8 cellular contexts compared by ENCODE assay signal in genomic region chr5:82356808-82357671, GRCh38.
A peak's percentile ranks its signal among the peaks of the same experiment; 100 is the strongest.
DNase-seq lines count a peak whose midpoint lies in the region; ATAC-seq and TF ChIP-seq lines count a peak whose summit lies in the region.

No MANE protein-coding gene starts in this region.

- peak overlapping the region; percentile 45 for H3K4me3 Mint-ChIP-seq in activated CD8-positive, alpha-beta memory T cell treated with anti-CD3 and anti-CD28 coated beads, Interleukin-2, amount 10 ng/mL, durations not matched to agents 7 days and 5 days

- H3K27me3 ChIP-seq in esophagus (ENCODE audit: control insufficient read depth in 1 of 2, insufficient read depth in 2 of 2, low read length in 2 of 2) (no peaks in the 10 kb centered on the region), vagina (no peaks in the 10 kb centered on the region)

- intact Hi-C loops in vagina (cut with DNase I) = loop anchor here (10.0 kb wide), 1 partner anchor 1118 kb away; the partner anchor contains the start of gene VCAN

- TF ChIP-seq CTCF in GM20000 (IDR thresholded peaks at IDR 0.05; ENCODE audit: extremely low read depth, missing control alignments) (no peak), vagina (IDR thresholded peaks at IDR 0.05) (no peak)

- no peak for TF ChIP-seq POLR2A in vagina (IDR thresholded peaks at IDR 0.05)

- DNase-seq in GM20000 (ENCODE audit: low spot score) (peak; percentile 36), M059J (ENCODE audit: low read depth) (peak; percentile 98), renal cortical epithelial cell (ENCODE audit: low read depth) (peak; percentile 42), vagina (ENCODE audit: extremely low spot score in 2 of 2) (peak in 1 of 2 donors; percentile 96), NCI-H345 treated with DMSO at 0.1 percent for 48 hours (lab: John Stamatoyannopoulos, UW; ENCODE audit: unreplicated experiment) (no peak), caudate nucleus (lab: John Stamatoyannopoulos, UW) (no peak)
- peak; percentile 83 for DNase-seq in activated CD8-positive, alpha-beta memory T cell treated with anti-CD3 and anti-CD28 coated beads, Interleukin-2, amount 10 ng/mL, durations not matched to agents 7 days and 5 days

- peak; percentile 80 for ATAC-seq in activated CD8-positive, alpha-beta memory T cell treated with anti-CD3 and anti-CD28 coated beads, Interleukin-2, amount 10 ng/mL, durations not matched to agents 7 days and 5 days

- H3K36me3 ChIP-seq in esophagus (ENCODE audit: control insufficient read depth in 2 of 2, insufficient read depth in 2 of 2, low read length in 1 of 2) (no peaks in the 10 kb centered on the region), vagina (no peaks in the 10 kb centered on the region)

- no peak overlapping the region for H3K4me3 ChIP-seq in esophagus (ENCODE audit: low read depth in 1 of 2, low read length in 2 of 2)
- no peak overlapping the region for H3K4me3 ChIP-seq in vagina

- H3K36me3 Mint-ChIP-seq in activated CD8-positive, alpha-beta memory T cell treated with anti-CD3 and anti-CD28 coated beads, Interleukin-2, amount 10 ng/mL, durations not matched to agents 7 days and 5 days = no peaks in the 10 kb centered on the region

- H3K27ac ChIP-seq in esophagus (ENCODE audit: low read depth in 2 of 2, low read length in 1 of 2) = peak overlapping the region; percentile 11 to 47
- peak overlapping the region; percentile 58 for H3K27ac ChIP-seq in vagina
- H3K27ac ChIP-seq in caudate nucleus (ENCODE audit: low read depth, low read length) = no peak overlapping the region

- H3K27me3 Mint-ChIP-seq in activated CD8-positive, alpha-beta memory T cell treated with anti-CD3 and anti-CD28 coated beads, Interleukin-2, amount 10 ng/mL, durations not matched to agents 7 days and 5 days = no peaks in the 10 kb centered on the region

- H3K4me1 Mint-ChIP-seq in activated CD8-positive, alpha-beta memory T cell treated with anti-CD3 and anti-CD28 coated beads, Interleukin-2, amount 10 ng/mL, durations not matched to agents 7 days and 5 days = peaks cover 63% of the 10 kb centered on the region

- no peaks in the 10 kb centered on the region for H3K9me3 Mint-ChIP-seq in activated CD8-positive, alpha-beta memory T cell treated with anti-CD3 and anti-CD28 coated beads, Interleukin-2, amount 10 ng/mL, durations not matched to agents 7 days and 5 days (ENCODE audit: low read depth)

- peak overlapping the region; percentile 88 for H3K27ac Mint-ChIP-seq in activated CD8-positive, alpha-beta memory T cell treated with anti-CD3 and anti-CD28 coated beads, Interleukin-2, amount 10 ng/mL, durations not matched to agents 7 days and 5 days

- no peaks in the 10 kb centered on the region for H3K9me3 ChIP-seq in esophagus (ENCODE audit: control insufficient read depth in 2 of 2, insufficient read depth in 1 of 2, low read depth in 1 of 2, low read length in 1 of 2)
- H3K9me3 ChIP-seq in vagina = no peaks in the 10 kb centered on the region

- 22 to 25% methylated on average over 14 of the region's 14 CpGs for WGBS in esophagus, 2 donors

- no peaks in the 10 kb centered on the region for H3K4me1 ChIP-seq in esophagus (ENCODE audit: control insufficient read depth in 2 of 2, insufficient read depth in 2 of 2, low read length in 1 of 2)
- H3K4me1 ChIP-seq in vagina = peaks cover 16% of the 10 kb centered on the region

- CTCF ChIA-PET in activated CD8-positive, alpha-beta memory T cell treated with anti-CD3 and anti-CD28 coated beads, Interleukin-2, amount 10 ng/mL, durations not matched to agents 7 days and 5 days (lab: Charles Lee) = no interaction called here

Comparison
In these comparisons a context has a peak if more than half of its experiments do, and no peak if none do; other contexts are left out.
1. DNase-seq: peak in GM20000 (single experiment), M059J (single experiment), activated CD8-positive, alpha-beta memory T cell treated with anti-CD3 and anti-CD28 coated beads, Interleukin-2, amount 10 ng/mL, durations not matched to agents 7 days and 5 days (single experiment) and renal cortical epithelial cell (single experiment); none in NCI-H345 treated with DMSO at 0.1 percent for 48 hours (single experiment) and caudate nucleus (0 of 61).